Comparison of ENCODE assay signal across 18 cellular contexts in the genomic region with DNA sequence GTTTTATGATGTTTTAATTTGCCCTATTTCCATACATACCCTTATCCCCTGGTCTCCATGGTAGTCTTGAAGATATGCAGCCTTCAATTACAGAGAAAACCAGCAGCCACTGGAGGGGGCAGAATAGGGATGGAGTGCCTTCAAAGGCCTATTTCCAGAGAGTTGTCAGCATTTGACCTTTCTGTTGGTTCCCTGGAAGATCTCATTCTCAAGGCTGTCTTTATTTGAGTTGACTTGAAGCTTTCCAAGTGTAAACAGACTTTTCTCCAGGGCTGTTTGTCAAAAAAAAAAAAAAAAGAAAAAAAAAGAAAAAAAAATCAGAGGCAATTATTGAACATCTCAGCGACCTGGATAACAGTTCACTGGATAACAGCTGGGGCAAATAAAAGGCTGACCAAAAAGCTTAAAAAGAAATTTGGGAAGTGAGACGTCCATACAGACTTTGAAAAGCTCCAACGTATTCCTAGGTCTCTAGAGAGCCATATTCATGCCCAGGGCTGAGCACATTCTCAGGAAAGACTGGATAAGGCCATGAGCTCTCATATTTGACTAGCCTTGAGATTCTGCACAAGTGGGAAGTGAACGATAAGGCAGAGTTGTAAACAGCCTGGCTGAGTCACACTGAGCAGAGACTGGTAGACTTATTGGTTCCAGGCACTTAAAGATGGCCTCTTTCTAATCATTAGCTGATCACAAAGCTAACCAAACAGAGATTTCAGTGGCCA.
A peak's percentile ranks its signal among the peaks of the same experiment; 100 is the strongest.
DNase-seq lines count a peak whose midpoint lies in the region; ATAC-seq, FAIRE-seq and TF ChIP-seq lines count a peak whose summit lies in the region.
"Had no signal": no experiment of that assay in that cellular context is flagged by ENCODE, and none has a peak within 500 bp of the region (broad histone marks: within the 10 kb centered on the region; RNA-seq: fewer than 3 reads in every experiment).

No MANE protein-coding gene starts in this region.

- TF ChIP-seq CTCF in MCF 10A (IDR thresholded peaks at IDR 0.05; ENCODE audit: unreplicated experiment) (no peak), mammary epithelial cell (conservative IDR thresholded peaks at IDR 0.05 in 1 of 2, IDR thresholded peaks at IDR 0.05 in 1 of 2; ENCODE audit: extremely low read depth in 1 of 2, insufficient read depth in 1 of 2, low read depth in 1 of 2, low read length in 2 of 2) (no peak), heart left ventricle (IDR thresholded peaks at IDR 0.05) (peak in 1 of 12 donors; percentile 12), pancreas (IDR thresholded peaks at IDR 0.05) (no peak), vagina (IDR thresholded peaks at IDR 0.05) (no peak)

- H3K27me3 Mint-ChIP-seq in MCF 10A (ENCODE audit: insufficient read depth, unreplicated experiment): no peaks in the 10 kb centered on the region
- H3K27me3 Mint-ChIP-seq: stimulated activated naive CD8-positive, alpha-beta T cell treated with anti-CD3 and anti-CD28 coated beads, Interleukin-15, amount 100 ng/mL, for 72 hours had no signal

- H3K9me3 ChIP-seq in mammary epithelial cell (replicated peaks; ENCODE audit: insufficient read depth, low read length) (no peaks in the 10 kb centered on the region), heart left ventricle (peaks cover 0 to 32% (median 18%) of the 10 kb centered on the region in 12 donors), pancreas (no peaks in the 10 kb centered on the region), vagina (no peaks in the 10 kb centered on the region)

- H3K9ac ChIP-seq in mammary epithelial cell (ENCODE audit: insufficient read depth, low read length): no peak overlapping the region

- BruUV-seq in MCF 10A (replicated peaks; lab: Mats Ljungman, UMichigan) (no TSS peak), mammary epithelial cell (replicated peaks; lab: Mats Ljungman, UMichigan) (no TSS peak)

- H3K4me1 Mint-ChIP-seq in MCF 10A (ENCODE audit: insufficient read depth, unreplicated experiment): peaks cover 4% of the 10 kb centered on the region
- H3K4me1 Mint-ChIP-seq: activated T-helper 17 cell treated with anti-CD3 and anti-CD28 coated beads, Interleukin-2, amount 50 U/mL, for 72 hours; stimulated activated naive CD8-positive, alpha-beta T cell treated with anti-CD3 and anti-CD28 coated beads, Interleukin-15, amount 100 ng/mL, for 72 hours had no signal

- WGBS in mammary epithelial cell (ENCODE audit: low coverage, missing lambda C conversion rate): 78% methylated on average over 4 of the region's 4 CpGs
- 53 to 69% (median 59%) methylated on average over 4 of the region's 4 CpGs for WGBS in heart left ventricle, 4 donors
- WGBS in pancreas, 2 donors: 25 to 33% methylated on average over 4 of the region's 4 CpGs

- H3K36me3 Mint-ChIP-seq in MCF 10A (ENCODE audit: insufficient read depth, unreplicated experiment): no peaks in the 10 kb centered on the region

- ATAC-seq in heart left ventricle (peak; percentile 83 to 93 (median 90)), pancreas (peak; percentile 90 to 94 (median 93)), GM21381 (IDR thresholded peaks at IDR 0.05; ENCODE audit: unreplicated experiment) (no peak), HG02870 (IDR thresholded peaks at IDR 0.05; ENCODE audit: unreplicated experiment) (no peak)
- no peak for ATAC-seq in stimulated activated naive CD8-positive, alpha-beta T cell treated with anti-CD3 and anti-CD28 coated beads, Interleukin-15, Interleukin-2, amounts not matched to agents 100 U/mL and 50 U/mL, for 24 hours
- ATAC-seq: activated T-helper 17 cell treated with anti-CD3 and anti-CD28 coated beads, Interleukin-2, amount 50 U/mL, for 72 hours; stimulated activated naive CD8-positive, alpha-beta T cell treated with anti-CD3 and anti-CD28 coated beads, Interleukin-15, amount 100 ng/mL, for 72 hours had no signal

- POLR2A ChIA-PET in MCF 10A (lab: Yijun Ruan, JAX): interaction anchor here (0.6 to 1.7 kb wide), 2 partner anchors 18 to 76 kb away, joined by 3 read pairs; no protein-coding TSS in a partner anchor

- H3K4me1 ChIP-seq in mammary epithelial cell (ENCODE audit: insufficient read depth, low read length) (peaks cover 11% of the 10 kb centered on the region), heart left ventricle (peaks cover 0 to 20% (median 2%) of the 10 kb centered on the region in 12 donors), pancreas (peaks cover 25 to 31% (median 28%) of the 10 kb centered on the region in 3 donors), vagina (peaks cover 48% of the 10 kb centered on the region)

- H3K27ac ChIP-seq in mammary epithelial cell (ENCODE audit: insufficient read depth, low read depth, low read length) (no peak overlapping the region), heart left ventricle (peak overlapping the region; percentile 41 to 93 (median 60)), pancreas (peak overlapping the region; percentile 63 to 79 (median 77)), vagina (peak overlapping the region; percentile 80)
- H3K27ac ChIP-seq: 22Rv1, cardiac muscle cell had no signal

- intact Hi-C loops in MCF 10A (cut with micrococcal nuclease) (no loop called here), mammary epithelial cell (cut with micrococcal nuclease) (no loop called here), heart left ventricle (cut with DNase I) (no loop called here), pancreas (cut with DNase I) (no loop called here), vagina (cut with DNase I) (no loop called here)

- in situ Hi-C loops in mammary epithelial cell (cut with MboI; ENCODE audit: low sequenced_read_pairs in 2 of 2): no loop called here

- H3K27me3 ChIP-seq in mammary epithelial cell (ENCODE audit: insufficient read depth, low read length) (no peaks in the 10 kb centered on the region), heart left ventricle (no peaks in the 10 kb centered on the region), pancreas (no peaks in the 10 kb centered on the region), vagina (no peaks in the 10 kb centered on the region)
- H3K27me3 ChIP-seq: cardiac muscle cell had no signal

- dilution Hi-C loops in mammary epithelial cell (cut with HindIII; ENCODE audit: low sequenced_read_pairs): no loop called here

- H2AFZ ChIP-seq in mammary epithelial cell (ENCODE audit: low read depth, low read length): no peak overlapping the region

- H3K79me2 ChIP-seq in mammary epithelial cell (ENCODE audit: insufficient read depth, low read length): no peaks in the 10 kb centered on the region

- H3K4me3 Mint-ChIP-seq in MCF 10A (ENCODE audit: unreplicated experiment): no peak overlapping the region
- H3K4me3 Mint-ChIP-seq: activated T-helper 17 cell treated with anti-CD3 and anti-CD28 coated beads, Interleukin-2, amount 50 U/mL, for 72 hours; stimulated activated naive CD8-positive, alpha-beta T cell treated with anti-CD3 and anti-CD28 coated beads, Interleukin-15, amount 100 ng/mL, for 72 hours had no signal

- CTCF ChIA-PET in MCF 10A (lab: Yijun Ruan, JAX) (interaction anchor here (0.6 to 0.7 kb wide), 2 partner anchors 479 to 1230 kb away, joined by 3 to 4 read pairs; no protein-coding TSS in a partner anchor), mammary epithelial cell (lab: Charles Lee; ENCODE audit: low non-redundant PET) (no interaction called here)

- DNase-seq in MCF 10A (ENCODE audit: unreplicated experiment) (no peak), mammary epithelial cell (no peak), heart left ventricle (peak in 2 of 5 donors; percentile 25 to 52), pancreas (peak in 3 of 6 donors; percentile 73 to 76 (median 75)), vagina (ENCODE audit: extremely low spot score in 2 of 2) (no peak)
- DNase-seq in stimulated activated naive CD8-positive, alpha-beta T cell treated with anti-CD3 and anti-CD28 coated beads, Interleukin-15, Interleukin-2, amounts not matched to agents 100 U/mL and 50 U/mL, for 24 hours: no peak
- DNase-seq: activated CD4-positive, alpha-beta T cell treated with anti-CD3 and anti-CD28 coated beads, Interleukin-2, amount 50 U/mL, for 1 hour; foreskin melanocyte; kidney glomerular epithelial cell; NCI-H2029 treated with DMSO at 0.1 percent for 48 hours; nucleus accumbens; stimulated activated CD4-positive, alpha-beta T cell treated with anti-CD3 and anti-CD28 coated beads, Interleukin-2, amount 100 ng/mL, for 48 hours; stimulated activated naive CD8-positive, alpha-beta T cell treated with anti-CD3 and anti-CD28 coated beads, Interleukin-15, amount 100 ng/mL, for 72 hours had no signal

- H3K9me3 Mint-ChIP-seq in MCF 10A (ENCODE audit: unreplicated experiment): peaks cover 8% of the 10 kb centered on the region

- TF ChIP-seq POLR2A in heart left ventricle (IDR thresholded peaks at IDR 0.05) (no peak), vagina (IDR thresholded peaks at IDR 0.05) (no peak)

- no peaks in the 10 kb centered on the region for H3K36me3 ChIP-seq in mammary epithelial cell (ENCODE audit: insufficient read depth, low read length)
- no peaks in the 10 kb centered on the region for H3K36me3 ChIP-seq in heart left ventricle
- H3K36me3 ChIP-seq in pancreas: no peaks in the 10 kb centered on the region
- no peaks in the 10 kb centered on the region for H3K36me3 ChIP-seq in vagina
- H3K36me3 ChIP-seq: cardiac muscle cell had no signal

- FAIRE-seq in pancreas (lab: Jason Lieb, UNC): no peak

- H3K4me3 ChIP-seq in mammary epithelial cell (replicated peaks in 1 of 3; ENCODE audit: insufficient read depth in 1 of 3, low read depth in 2 of 3, low read length in 3 of 3): no peak overlapping the region
- H3K4me3 ChIP-seq in heart left ventricle: no peak overlapping the region
- no peak overlapping the region for H3K4me3 ChIP-seq in pancreas
- no peak overlapping the region for H3K4me3 ChIP-seq in vagina
- H3K4me3 ChIP-seq: cardiac muscle cell had no signal

- no peaks in the 10 kb centered on the region for H4K20me1 ChIP-seq in mammary epithelial cell (ENCODE audit: insufficient read depth, low read length)

- H3K4me2 ChIP-seq in mammary epithelial cell (ENCODE audit: insufficient read depth, low read depth, low read length): no peak overlapping the region

- H3K27ac Mint-ChIP-seq in MCF 10A (ENCODE audit: low read depth, unreplicated experiment): peak overlapping the region; percentile 10
- H3K27ac Mint-ChIP-seq: activated T-helper 17 cell treated with anti-CD3 and anti-CD28 coated beads, Interleukin-2, amount 50 U/mL, for 72 hours; stimulated activated naive CD8-positive, alpha-beta T cell treated with anti-CD3 and anti-CD28 coated beads, Interleukin-15, amount 100 ng/mL, for 72 hours had no signal

Comparison
In these comparisons a context has a peak if more than half of its experiments do, and no peak if none do; other contexts are left out.
1. ATAC-seq: peak in heart left ventricle (4 of 4) and pancreas (4 of 4); none in GM21381 (single experiment), HG02870 (single experiment) and stimulated activated naive CD8-positive, alpha-beta T cell treated with anti-CD3 and anti-CD28 coated beads, Interleukin-15, Interleukin-2, amounts not matched to agents 100 U/mL and 50 U/mL, for 24 hours (single experiment).